In genomic region chr16:72995151-72995881, GRCh38 we compare ENCODE assay signal across 9 cellular contexts. TPM values are rescaled to one million over a fixed set of nuclear protein-coding genes. Genes with fewer than 3 reads are reported as not detected.
DNase-seq lines count a peak whose midpoint lies in the region; ATAC-seq and TF ChIP-seq lines count a peak whose summit lies in the region.
"Had no signal": no experiment of that assay in that cellular context is flagged by ENCODE, and none has a peak within 500 bp of the region (broad histone marks: within the 10 kb centered on the region; RNA-seq: fewer than 3 reads in every experiment).

No MANE protein-coding gene starts in this region.

- POLR2A ChIA-PET in activated CD4-positive, alpha-beta T cell treated with anti-CD3 and anti-CD28 coated beads for 36 hours (lab: Charles Lee) = no interaction called here
- POLR2A ChIA-PET in activated CD4-positive, alpha-beta T cell treated with anti-CD3 and anti-CD28 coated beads, Interleukin-2, amount 10 ng/mL, durations not matched to agents 7 days and 5 days (lab: Charles Lee) = no interaction called here

- H3K4me3 ChIP-seq in Karpas-422 (ENCODE audit: low read length) (no peak overlapping the region), psoas muscle (no peak overlapping the region)

- no peak overlapping the region for H3K4me3 Mint-ChIP-seq in activated CD4-positive, alpha-beta T cell treated with anti-CD3 and anti-CD28 coated beads for 36 hours
- no peak overlapping the region for H3K4me3 Mint-ChIP-seq in activated CD4-positive, alpha-beta T cell treated with anti-CD3 and anti-CD28 coated beads, Interleukin-2, amount 10 ng/mL, durations not matched to agents 7 days and 5 days
- H3K4me3 Mint-ChIP-seq in chondrocyte (ENCODE audit: unreplicated experiment) = no peak overlapping the region

- H3K4me1 Mint-ChIP-seq in activated CD4-positive, alpha-beta T cell treated with anti-CD3 and anti-CD28 coated beads for 36 hours = no peaks in the 10 kb centered on the region
- H3K4me1 Mint-ChIP-seq in activated CD4-positive, alpha-beta T cell treated with anti-CD3 and anti-CD28 coated beads, Interleukin-2, amount 10 ng/mL, durations not matched to agents 7 days and 5 days = no peaks in the 10 kb centered on the region
- peaks cover 92% of the 10 kb centered on the region for H3K4me1 Mint-ChIP-seq in chondrocyte (ENCODE audit: low read depth)

- H3K27me3 ChIP-seq in Karpas-422 (ENCODE audit: low read length) = no peaks in the 10 kb centered on the region
- H3K27me3 ChIP-seq in psoas muscle (ENCODE audit: insufficient read depth in 3 of 3, low read length in 2 of 3) = no peaks in the 10 kb centered on the region

- DNase-seq in activated CD4-positive, alpha-beta T cell treated with anti-CD3 and anti-CD28 coated beads for 36 hours = peak; percentile 31
- no peak for DNase-seq in activated CD4-positive, alpha-beta T cell treated with anti-CD3 and anti-CD28 coated beads, Interleukin-2, amount 10 ng/mL, durations not matched to agents 7 days and 5 days
- DNase-seq in Karpas-422 (peak; percentile 57), chondrocyte (ENCODE audit: low spot score) (no peak), psoas muscle (no peak), NCI-H2171 (lab: John Stamatoyannopoulos, UW) (no peak), cerebellar nuclear complex (lab: John Stamatoyannopoulos, UW) (no peak)
- DNase-seq: NCI-H526 had no signal

- CTCF ChIA-PET in activated CD4-positive, alpha-beta T cell treated with anti-CD3 and anti-CD28 coated beads for 36 hours (lab: Charles Lee) = no interaction called here
- CTCF ChIA-PET in activated CD4-positive, alpha-beta T cell treated with anti-CD3 and anti-CD28 coated beads, Interleukin-2, amount 10 ng/mL, durations not matched to agents 7 days and 5 days (lab: Charles Lee) = no interaction called here

- H3K36me3 Mint-ChIP-seq in activated CD4-positive, alpha-beta T cell treated with anti-CD3 and anti-CD28 coated beads for 36 hours (ENCODE audit: low read depth) = no peaks in the 10 kb centered on the region
- H3K36me3 Mint-ChIP-seq in activated CD4-positive, alpha-beta T cell treated with anti-CD3 and anti-CD28 coated beads, Interleukin-2, amount 10 ng/mL, durations not matched to agents 7 days and 5 days (ENCODE audit: low read depth) = no peaks in the 10 kb centered on the region
- no peaks in the 10 kb centered on the region for H3K36me3 Mint-ChIP-seq in chondrocyte (ENCODE audit: low read depth)

- TF ChIP-seq CTCF in chondrocyte (IDR thresholded peaks at IDR 0.05) (peak; percentile 69), psoas muscle (IDR thresholded peaks at IDR 0.05) (peak; percentile 30)

- H3K9ac ChIP-seq in Karpas-422 (ENCODE audit: low read length) = no peak overlapping the region

- no peak overlapping the region for H3K27ac Mint-ChIP-seq in activated CD4-positive, alpha-beta T cell treated with anti-CD3 and anti-CD28 coated beads for 36 hours
- no peak overlapping the region for H3K27ac Mint-ChIP-seq in activated CD4-positive, alpha-beta T cell treated with anti-CD3 and anti-CD28 coated beads, Interleukin-2, amount 10 ng/mL, durations not matched to agents 7 days and 5 days
- H3K27ac Mint-ChIP-seq in chondrocyte (ENCODE audit: unreplicated experiment) = peak overlapping the region; percentile 9

- H3K79me2 ChIP-seq in Karpas-422 (ENCODE audit: low read length) = no peaks in the 10 kb centered on the region

- H3K9me3 ChIP-seq in Karpas-422 (ENCODE audit: low read length) = no peaks in the 10 kb centered on the region
- no peaks in the 10 kb centered on the region for H3K9me3 ChIP-seq in psoas muscle

- no peak for ATAC-seq in activated CD4-positive, alpha-beta T cell treated with anti-CD3 and anti-CD28 coated beads for 36 hours
- ATAC-seq in psoas muscle (peak in 1 of 4 donors; percentile 2), HG03097 (IDR thresholded peaks at IDR 0.05; ENCODE audit: low FRiP score, unreplicated experiment) (no peak)

- H3K4me2 ChIP-seq in Karpas-422 (ENCODE audit: low read depth, low read length, poor library complexity, severe bottlenecking) = no peak overlapping the region

- H3K9me3 Mint-ChIP-seq in activated CD4-positive, alpha-beta T cell treated with anti-CD3 and anti-CD28 coated beads for 36 hours (ENCODE audit: low read depth) = no peaks in the 10 kb centered on the region
- H3K9me3 Mint-ChIP-seq in activated CD4-positive, alpha-beta T cell treated with anti-CD3 and anti-CD28 coated beads, Interleukin-2, amount 10 ng/mL, durations not matched to agents 7 days and 5 days = peaks cover 4% of the 10 kb centered on the region
- H3K9me3 Mint-ChIP-seq in chondrocyte (ENCODE audit: low read depth) = no peaks in the 10 kb centered on the region

- H3K27ac ChIP-seq in Karpas-422 (ENCODE audit: low read length) (no peak overlapping the region), psoas muscle (no peak overlapping the region)

- H3K4me1 ChIP-seq in Karpas-422 (ENCODE audit: low read length) = no peaks in the 10 kb centered on the region
- H3K4me1 ChIP-seq in psoas muscle = peaks cover 82% of the 10 kb centered on the region

- WGBS in psoas muscle, 3 donors = 70 to 76% (median 71%) methylated on average over 18 of the region's 18 CpGs

- no peaks in the 10 kb centered on the region for H3K9me2 ChIP-seq in Karpas-422 (replicated peaks; ENCODE audit: insufficient read depth, low read length)

- no peaks in the 10 kb centered on the region for H3K27me3 Mint-ChIP-seq in activated CD4-positive, alpha-beta T cell treated with anti-CD3 and anti-CD28 coated beads for 36 hours
- no peaks in the 10 kb centered on the region for H3K27me3 Mint-ChIP-seq in activated CD4-positive, alpha-beta T cell treated with anti-CD3 and anti-CD28 coated beads, Interleukin-2, amount 10 ng/mL, durations not matched to agents 7 days and 5 days
- no peaks in the 10 kb centered on the region for H3K27me3 Mint-ChIP-seq in chondrocyte (ENCODE audit: low read depth)

- no peak overlapping the region for H2AFZ ChIP-seq in Karpas-422 (ENCODE audit: low read length)

- H4K20me1 ChIP-seq in Karpas-422 (ENCODE audit: insufficient read depth, low read depth, low read length) = 0 out of 2 replicates have a peak, but pooled peaks cover 3% of the 10 kb centered on the region

- H3K36me3 ChIP-seq in Karpas-422 (ENCODE audit: insufficient read depth, low read length) = no peaks in the 10 kb centered on the region
- H3K36me3 ChIP-seq in psoas muscle (ENCODE audit: insufficient read depth in 1 of 2, low read depth in 1 of 2) = no peaks in the 10 kb centered on the region

- intact Hi-C loops in activated CD4-positive, alpha-beta T cell treated with anti-CD3 and anti-CD28 coated beads for 36 hours (cut with DNase I, micrococcal nuclease) = no loop called here
- intact Hi-C loops in psoas muscle (cut with DNase I) = no loop called here

RNA-seq across cellular contexts. Expression of gene ZFHX3, which starts 52.6 kb away (rescaled TPM):
- total RNA-seq in activated CD4-positive, alpha-beta T cell treated with anti-CD3 and anti-CD28 coated beads for 36 hours = under 1 TPM; 0.27 to 0.37 TPM
- 1 to 10 TPM; 1.5 to 1.6 TPM for total RNA-seq in activated CD4-positive, alpha-beta T cell treated with anti-CD3 and anti-CD28 coated beads, Interleukin-2, amount 10 ng/mL, durations not matched to agents 7 days and 5 days
- 0.36 and 0.67 TPM in 2 replicates for total RNA-seq in Karpas-422 (2014; rRNA removed; shearing (Covaris generic); ENCODE audit: low replicate concordance)
- 74.4 to 91.0 TPM (median 86.8 TPM) in 3 replicates for total RNA-seq in chondrocyte
- total RNA-seq in psoas muscle = 10 to 100 TPM; 10.6 to 36.9 (median 26.2) TPM
- polyA plus RNA-seq in psoas muscle = 10 to 100 TPM in 1 of 3 donors, 1 to 10 TPM in 2; 3.3 to 11.5 (median 5.2) TPM

Comparison
In these comparisons a context has a peak if more than half of its experiments do, and no peak if none do; other contexts are left out.
1. DNase-seq: peak in activated CD4-positive, alpha-beta T cell treated with anti-CD3 and anti-CD28 coated beads for 36 hours (single experiment) and Karpas-422 (single experiment); none in activated CD4-positive, alpha-beta T cell treated with anti-CD3 and anti-CD28 coated beads, Interleukin-2, amount 10 ng/mL, durations not matched to agents 7 days and 5 days (single experiment), chondrocyte (single experiment), psoas muscle (0 of 2), NCI-H2171 (single experiment) and cerebellar nuclear complex (0 of 2).